ENCODE assay signal across 17 cellular contexts in the genomic region with DNA sequence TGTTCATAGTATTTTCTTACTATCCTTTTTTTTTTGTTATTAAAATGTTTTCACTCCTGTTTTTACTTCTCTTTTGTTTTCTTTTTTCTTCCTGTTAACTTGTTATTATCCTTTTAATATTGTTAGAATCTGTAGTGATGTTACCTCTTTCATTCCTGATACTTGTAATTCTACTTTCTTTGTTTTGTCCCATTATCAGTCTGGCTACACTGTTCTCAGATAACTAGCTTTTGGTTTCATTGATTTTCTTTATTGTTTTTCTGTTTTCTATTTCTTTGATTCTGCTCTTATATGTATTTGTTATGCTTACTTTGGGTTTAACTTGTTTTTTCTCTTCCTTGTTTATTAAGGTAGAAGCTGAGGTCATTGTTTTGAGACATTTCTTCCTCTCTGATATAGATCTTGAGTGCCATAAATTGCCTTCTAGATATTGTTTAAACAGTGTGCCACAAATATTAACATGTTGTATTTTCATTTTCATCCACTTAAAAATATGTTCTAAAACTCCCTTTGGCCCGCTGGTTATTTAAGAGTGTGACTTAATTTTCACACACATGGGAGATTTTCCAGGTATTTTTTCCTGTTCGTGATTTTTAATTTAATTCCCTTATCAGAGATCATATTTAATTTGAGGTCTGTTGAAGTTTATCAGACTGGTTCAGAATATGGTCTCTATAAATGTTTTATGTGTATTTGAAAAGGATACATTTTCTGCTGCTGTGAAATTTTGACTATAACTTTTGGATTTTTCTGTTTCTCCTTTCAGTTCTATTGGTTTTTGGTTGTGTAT. TPM values are rescaled to one million over a fixed set of nuclear protein-coding genes. Genes with fewer than 3 reads are reported as not detected.
A peak's percentile ranks its signal among the peaks of the same experiment; 100 is the strongest.
DNase-seq lines count a peak whose midpoint lies in the region; FAIRE-seq and TF ChIP-seq lines count a peak whose summit lies in the region.
"Had no signal": no experiment of that assay in that cellular context is flagged by ENCODE, and none has a peak within 500 bp of the region (broad histone marks: within the 10 kb centered on the region; RNA-seq: fewer than 3 reads in every experiment).

No MANE protein-coding gene starts in this region.

- H3K27me3 Mint-ChIP-seq in MCF 10A (ENCODE audit: insufficient read depth, unreplicated experiment): no peaks in the 10 kb centered on the region
- no peaks in the 10 kb centered on the region for H3K27me3 Mint-ChIP-seq in type B pancreatic cell

- CTCF ChIA-PET in MCF 10A (lab: Yijun Ruan, JAX): interaction anchor here (0.6 to 3.1 kb wide), 5 partner anchors 9 to 393 kb away, joined by 3 to 14 read pairs (median 3); no protein-coding TSS in a partner anchor

- BruUV-seq in MCF 10A (replicated peaks; lab: Mats Ljungman, UMichigan): no TSS peak

- H3K4me3 ChIP-seq in breast epithelium (no peak overlapping the region), MM.1S (ENCODE audit: low read length) (no peak overlapping the region)
- H3K4me3 ChIP-seq: vagina had no signal

- no peaks in the 10 kb centered on the region for H3K9me2 ChIP-seq in MM.1S (replicated peaks; ENCODE audit: insufficient read depth, low read length)

- no peaks in the 10 kb centered on the region for H3K36me3 ChIP-seq in breast epithelium
- H3K36me3 ChIP-seq in MM.1S (replicated peaks; ENCODE audit: insufficient read depth, low read length): peaks cover 6% of the 10 kb centered on the region; the same call in 1 of the 2 replicates
- H3K36me3 ChIP-seq: vagina had no signal

- peaks cover 18% of the 10 kb centered on the region for H3K4me1 Mint-ChIP-seq in MCF 10A (ENCODE audit: insufficient read depth, unreplicated experiment)
- peaks cover 27% of the 10 kb centered on the region for H3K4me1 Mint-ChIP-seq in type B pancreatic cell (ENCODE audit: unreplicated experiment)

- H3K27me3 ChIP-seq in breast epithelium: no peaks in the 10 kb centered on the region
- H3K27me3 ChIP-seq in MM.1S (replicated peaks; ENCODE audit: insufficient read depth, low read length): no peaks in the 10 kb centered on the region
- H3K27me3 ChIP-seq: vagina had no signal

- H3K27ac Mint-ChIP-seq in MCF 10A (ENCODE audit: low read depth, unreplicated experiment) (peak overlapping the region; percentile 27), type B pancreatic cell (peak overlapping the region; percentile 7)

- H3K9me3 ChIP-seq in breast epithelium (no peaks in the 10 kb centered on the region), MM.1S (replicated peaks; ENCODE audit: insufficient read depth, low read length) (no peaks in the 10 kb centered on the region)
- H3K9me3 ChIP-seq: vagina had no signal

- H3K4me2 ChIP-seq in MM.1S (ENCODE audit: low read depth, low read length): no peak overlapping the region

- TF ChIP-seq CTCF in MCF 10A (IDR thresholded peaks at IDR 0.05; ENCODE audit: unreplicated experiment): no peak
- TF ChIP-seq CTCF in breast epithelium (IDR thresholded peaks at IDR 0.05): no peak
- TF ChIP-seq CTCF in type B pancreatic cell (conservative IDR thresholded peaks at IDR 0.05): no peak
- no peak for TF ChIP-seq CTCF in MM.1S (IDR thresholded peaks at IDR 0.05; ENCODE audit: low read length)

- no peaks in the 10 kb centered on the region for H3K9me3 Mint-ChIP-seq in MCF 10A (ENCODE audit: unreplicated experiment)
- H3K9me3 Mint-ChIP-seq in type B pancreatic cell: no peaks in the 10 kb centered on the region

- H4K20me1 ChIP-seq in MM.1S (ENCODE audit: insufficient read depth, low read length): peaks cover 45% of the 10 kb centered on the region

- H3K4me3 Mint-ChIP-seq in MCF 10A (ENCODE audit: unreplicated experiment): no peak overlapping the region
- H3K4me3 Mint-ChIP-seq in type B pancreatic cell: peak overlapping the region; percentile 50

- H3K4me1 ChIP-seq in breast epithelium (peaks cover 0 to 3% of the 10 kb centered on the region in 2 donors), MM.1S (ENCODE audit: low read length) (peaks cover 22% of the 10 kb centered on the region)

- no peak for TF ChIP-seq POLR2A in breast epithelium (IDR thresholded peaks at IDR 0.05)

- H3K79me2 ChIP-seq in MM.1S (ENCODE audit: low read length): peaks cover 75% of the 10 kb centered on the region

- POLR2A ChIA-PET in MCF 10A (lab: Yijun Ruan, JAX): interaction anchor here (0.7 to 2.2 kb wide), 5 partner anchors 9 to 355 kb away, joined by 3 to 17 read pairs (median 3); no protein-coding TSS in a partner anchor

- no peak overlapping the region for H3K27ac ChIP-seq in breast epithelium
- no peak overlapping the region for H3K27ac ChIP-seq in MM.1S (ENCODE audit: low read length)
- H3K27ac ChIP-seq: vagina had no signal

- no peak overlapping the region for H3K9ac ChIP-seq in MM.1S (ENCODE audit: low read length)

- peak; percentile 53 for FAIRE-seq in endometrium (lab: Jason Lieb, UNC)
- FAIRE-seq: frontal cortex had no signal

- peaks cover 38% of the 10 kb centered on the region for H3K36me3 Mint-ChIP-seq in MCF 10A (ENCODE audit: insufficient read depth, unreplicated experiment)
- H3K36me3 Mint-ChIP-seq in type B pancreatic cell: peaks cover 29% of the 10 kb centered on the region

- intact Hi-C loops in MCF 10A (cut with micrococcal nuclease) (no loop called here), breast epithelium (cut with DNase I; ENCODE audit: low total_unique reads) (no loop called here)

- peaks cover 6% of the 10 kb centered on the region for H3F3A ChIP-seq in MM.1S (ENCODE audit: insufficient read depth, low read length)

- H2AFZ ChIP-seq in MM.1S (ENCODE audit: low read length): no peak overlapping the region

- DNase-seq in MCF 10A (ENCODE audit: unreplicated experiment) (no peak), breast epithelium (ENCODE audit: low spot score in 2 of 2) (no peak), OCI-M1 (lab: John Stamatoyannopoulos, UW) (peak; percentile 11), type B pancreatic cell (ENCODE audit: extremely low spot score, unreplicated experiment) (no peak), CD1c-positive myeloid dendritic cell (ENCODE audit: extremely low spot score) (no peak), MM.1S (no peak), NCI-H524 treated with DMSO at 0.1 percent for 48 hours (lab: John Stamatoyannopoulos, UW) (no peak)
- DNase-seq: activated CD4-positive, alpha-beta T cell treated with anti-CD3 and anti-CD28 coated beads for 48 hours; amygdala; MV-4-11; NCI-H2081; NCI-H510A; retina; SIG-M5 had no signal

RNA-seq across cellular contexts. Expression of a gene that starts 6.7 kb away (rescaled TPM):
- total RNA-seq in MCF 10A (2022) (60.8 and 67.8 TPM in 2 replicates), breast epithelium (10 to 100 TPM; 71.2 to 95.7 (median 90.4) TPM), type B pancreatic cell (ENCODE audit: low replicate concordance) (55.9 and 76.6 TPM in 2 replicates)
